ENCODE assay signal across 1 cellular context in the genomic region with DNA sequence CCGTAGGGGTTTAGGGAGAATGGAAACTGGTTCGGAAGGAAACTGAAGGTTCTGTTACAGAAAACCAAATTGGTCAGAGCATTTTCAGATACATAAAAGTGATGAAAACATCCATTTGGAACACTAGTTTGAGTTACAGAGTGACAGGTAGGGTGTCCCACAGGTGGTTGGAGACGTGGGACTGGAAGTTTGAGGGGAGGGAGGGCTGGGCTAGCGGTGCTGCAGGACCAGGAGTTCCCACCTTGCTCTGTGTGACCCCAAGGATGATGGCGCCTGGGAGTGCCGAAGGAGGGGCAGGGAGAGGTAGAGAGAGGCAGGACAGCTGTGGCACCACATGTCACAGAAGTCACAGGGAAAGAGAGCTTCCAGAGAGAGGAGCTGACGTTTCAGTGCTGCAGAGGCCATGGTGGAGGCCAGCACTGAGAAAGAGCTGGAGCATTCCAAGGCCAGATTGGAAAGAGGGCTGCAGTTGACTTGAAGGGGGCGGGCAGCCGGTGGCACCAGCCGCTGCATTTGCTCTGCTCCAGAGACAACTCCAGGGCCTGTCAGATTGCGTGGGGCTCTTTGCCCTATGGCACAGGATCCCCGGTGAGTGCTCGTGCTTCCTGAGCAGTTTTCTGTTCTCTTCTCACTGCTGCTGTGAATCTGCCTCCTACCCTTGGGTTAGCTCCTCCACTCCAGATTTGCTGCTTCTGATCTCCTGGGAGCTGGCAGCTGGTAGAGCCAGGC.
TF ChIP-seq lines count a peak whose summit lies in the region.

No MANE protein-coding gene starts in this region.

TF ChIP-seq in IMR-90, 13 proteins besides CTCF, POLR2A, EP300 and RAD21:
- TF ChIP-seq, protein P1, sequence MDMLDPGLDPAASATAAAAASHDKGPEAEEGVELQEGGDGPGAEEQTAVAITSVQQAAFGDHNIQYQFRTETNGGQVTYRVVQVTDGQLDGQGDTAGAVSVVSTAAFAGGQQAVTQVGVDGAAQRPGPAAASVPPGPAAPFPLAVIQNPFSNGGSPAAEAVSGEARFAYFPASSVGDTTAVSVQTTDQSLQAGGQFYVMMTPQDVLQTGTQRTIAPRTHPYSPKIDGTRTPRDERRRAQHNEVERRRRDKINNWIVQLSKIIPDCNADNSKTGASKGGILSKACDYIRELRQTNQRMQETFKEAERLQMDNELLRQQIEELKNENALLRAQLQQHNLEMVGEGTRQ (IDR thresholded peaks at IDR 0.05; ENCODE audit: low read depth, low read length) = no peak
- TF ChIP-seq CEBPB (IDR thresholded peaks at IDR 0.05; ENCODE audit: low read depth, low read length) (no peak), SMC3 (IDR thresholded peaks at IDR 0.05; ENCODE audit: low read depth, low read length) (no peak), BHLHE40 (IDR thresholded peaks at IDR 0.05; ENCODE audit: low read depth, low read length) (no peak)
